Comparison of ENCODE assay signal across 1 cellular context in the genomic region with DNA sequence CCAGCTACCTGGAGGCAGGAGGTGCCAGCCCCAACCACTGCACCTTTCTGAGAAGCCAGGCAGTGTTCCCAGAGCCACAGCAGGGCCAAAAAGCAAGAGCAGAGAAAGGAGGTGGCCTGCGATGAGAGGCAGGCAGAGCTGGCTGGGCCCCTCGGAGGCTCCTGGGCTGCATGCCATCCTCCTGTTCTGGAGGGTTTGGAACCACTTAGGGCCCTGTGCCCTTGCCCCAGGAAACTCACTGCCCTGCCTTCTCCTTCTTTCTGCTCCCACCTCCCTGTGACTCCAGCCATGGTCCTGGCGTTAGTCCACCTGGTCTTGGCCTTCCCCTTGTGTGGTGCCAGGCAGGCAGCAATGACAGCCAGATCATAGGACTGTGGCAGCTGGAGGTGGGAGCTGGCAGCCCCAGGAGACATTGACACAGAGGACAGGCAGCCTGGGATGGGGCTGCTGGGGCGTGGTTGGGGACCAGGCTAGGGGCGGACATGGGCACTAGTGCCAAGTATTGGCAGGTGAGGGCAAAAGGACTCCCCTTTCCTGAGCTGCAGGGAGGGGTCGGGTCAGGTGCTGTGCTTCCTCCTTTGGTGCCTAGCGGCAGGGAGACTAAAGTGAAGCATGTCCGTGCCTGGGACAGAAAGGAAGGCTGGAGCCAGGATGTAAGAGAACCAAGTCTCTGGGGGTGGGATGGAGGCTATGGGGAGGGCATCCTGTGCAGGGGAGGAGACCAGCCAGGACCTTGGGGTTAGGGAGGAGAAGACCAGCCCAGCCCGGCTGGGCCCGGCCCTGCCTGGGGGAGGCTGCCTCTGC.
TF ChIP-seq lines count a peak whose summit lies in the region.

No MANE protein-coding gene starts in this region.

TF ChIP-seq in GM23338, 12 proteins besides CTCF, POLR2A, EP300 and RAD21 (continued from another document):
- TF ChIP-seq, protein P1, sequence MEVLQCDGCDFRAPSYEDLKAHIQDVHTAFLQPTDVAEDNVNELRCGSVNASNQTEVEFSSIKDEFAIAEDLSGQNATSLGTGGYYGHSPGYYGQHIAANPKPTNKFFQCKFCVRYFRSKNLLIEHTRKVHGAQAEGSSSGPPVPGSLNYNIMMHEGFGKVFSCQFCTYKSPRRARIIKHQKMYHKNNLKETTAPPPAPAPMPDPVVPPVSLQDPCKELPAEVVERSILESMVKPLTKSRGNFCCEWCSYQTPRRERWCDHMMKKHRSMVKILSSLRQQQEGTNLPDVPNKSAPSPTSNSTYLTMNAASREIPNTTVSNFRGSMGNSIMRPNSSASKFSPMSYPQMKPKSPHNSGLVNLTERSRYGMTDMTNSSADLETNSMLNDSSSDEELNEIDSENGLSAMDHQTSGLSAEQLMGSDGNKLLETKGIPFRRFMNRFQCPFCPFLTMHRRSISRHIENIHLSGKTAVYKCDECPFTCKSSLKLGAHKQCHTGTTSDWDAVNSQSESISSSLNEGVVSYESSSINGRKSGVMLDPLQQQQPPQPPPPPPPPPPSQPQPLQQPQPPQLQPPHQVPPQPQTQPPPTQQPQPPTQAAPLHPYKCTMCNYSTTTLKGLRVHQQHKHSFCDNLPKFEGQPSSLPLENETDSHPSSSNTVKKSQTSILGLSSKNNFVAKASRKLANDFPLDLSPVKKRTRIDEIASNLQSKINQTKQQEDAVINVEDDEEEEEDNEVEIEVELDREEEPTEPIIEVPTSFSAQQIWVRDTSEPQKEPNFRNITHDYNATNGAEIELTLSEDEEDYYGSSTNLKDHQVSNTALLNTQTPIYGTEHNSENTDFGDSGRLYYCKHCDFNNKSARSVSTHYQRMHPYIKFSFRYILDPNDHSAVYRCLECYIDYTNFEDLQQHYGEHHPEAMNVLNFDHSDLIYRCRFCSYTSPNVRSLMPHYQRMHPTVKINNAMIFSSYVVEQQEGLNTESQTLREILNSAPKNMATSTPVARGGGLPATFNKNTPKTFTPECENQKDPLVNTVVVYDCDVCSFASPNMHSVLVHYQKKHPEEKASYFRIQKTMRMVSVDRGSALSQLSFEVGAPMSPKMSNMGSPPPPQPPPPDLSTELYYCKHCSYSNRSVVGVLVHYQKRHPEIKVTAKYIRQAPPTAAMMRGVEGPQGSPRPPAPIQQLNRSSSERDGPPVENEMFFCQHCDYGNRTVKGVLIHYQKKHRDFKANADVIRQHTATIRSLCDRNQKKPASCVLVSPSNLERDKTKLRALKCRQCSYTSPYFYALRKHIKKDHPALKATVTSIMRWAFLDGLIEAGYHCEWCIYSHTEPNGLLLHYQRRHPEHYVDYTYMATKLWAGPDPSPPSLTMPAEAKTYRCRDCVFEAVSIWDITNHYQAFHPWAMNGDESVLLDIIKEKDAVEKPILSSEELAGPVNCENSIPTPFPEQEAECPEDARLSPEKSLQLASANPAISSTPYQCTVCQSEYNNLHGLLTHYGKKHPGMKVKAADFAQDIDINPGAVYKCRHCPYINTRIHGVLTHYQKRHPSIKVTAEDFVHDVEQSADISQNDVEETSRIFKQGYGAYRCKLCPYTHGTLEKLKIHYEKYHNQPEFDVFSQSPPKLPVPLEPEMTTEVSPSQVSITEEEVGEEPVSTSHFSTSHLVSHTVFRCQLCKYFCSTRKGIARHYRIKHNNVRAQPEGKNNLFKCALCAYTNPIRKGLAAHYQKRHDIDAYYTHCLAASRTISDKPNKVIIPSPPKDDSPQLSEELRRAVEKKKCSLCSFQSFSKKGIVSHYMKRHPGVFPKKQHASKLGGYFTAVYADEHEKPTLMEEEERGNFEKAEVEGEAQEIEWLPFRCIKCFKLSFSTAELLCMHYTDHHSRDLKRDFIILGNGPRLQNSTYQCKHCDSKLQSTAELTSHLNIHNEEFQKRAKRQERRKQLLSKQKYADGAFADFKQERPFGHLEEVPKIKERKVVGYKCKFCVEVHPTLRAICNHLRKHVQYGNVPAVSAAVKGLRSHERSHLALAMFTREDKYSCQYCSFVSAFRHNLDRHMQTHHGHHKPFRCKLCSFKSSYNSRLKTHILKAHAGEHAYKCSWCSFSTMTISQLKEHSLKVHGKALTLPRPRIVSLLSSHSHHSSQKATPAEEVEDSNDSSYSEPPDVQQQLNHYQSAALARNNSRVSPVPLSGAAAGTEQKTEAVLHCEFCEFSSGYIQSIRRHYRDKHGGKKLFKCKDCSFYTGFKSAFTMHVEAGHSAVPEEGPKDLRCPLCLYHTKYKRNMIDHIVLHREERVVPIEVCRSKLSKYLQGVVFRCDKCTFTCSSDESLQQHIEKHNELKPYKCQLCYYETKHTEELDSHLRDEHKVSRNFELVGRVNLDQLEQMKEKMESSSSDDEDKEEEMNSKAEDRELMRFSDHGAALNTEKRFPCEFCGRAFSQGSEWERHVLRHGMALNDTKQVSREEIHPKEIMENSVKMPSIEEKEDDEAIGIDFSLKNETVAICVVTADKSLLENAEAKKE (CRISPR knock-in tag; IDR thresholded peaks at IDR 0.05): no peak
- TF ChIP-seq CREB1 (CRISPR knock-in tag; IDR thresholded peaks at IDR 0.05; ENCODE audit: low read depth): no peak
- TF ChIP-seq, protein P2, sequence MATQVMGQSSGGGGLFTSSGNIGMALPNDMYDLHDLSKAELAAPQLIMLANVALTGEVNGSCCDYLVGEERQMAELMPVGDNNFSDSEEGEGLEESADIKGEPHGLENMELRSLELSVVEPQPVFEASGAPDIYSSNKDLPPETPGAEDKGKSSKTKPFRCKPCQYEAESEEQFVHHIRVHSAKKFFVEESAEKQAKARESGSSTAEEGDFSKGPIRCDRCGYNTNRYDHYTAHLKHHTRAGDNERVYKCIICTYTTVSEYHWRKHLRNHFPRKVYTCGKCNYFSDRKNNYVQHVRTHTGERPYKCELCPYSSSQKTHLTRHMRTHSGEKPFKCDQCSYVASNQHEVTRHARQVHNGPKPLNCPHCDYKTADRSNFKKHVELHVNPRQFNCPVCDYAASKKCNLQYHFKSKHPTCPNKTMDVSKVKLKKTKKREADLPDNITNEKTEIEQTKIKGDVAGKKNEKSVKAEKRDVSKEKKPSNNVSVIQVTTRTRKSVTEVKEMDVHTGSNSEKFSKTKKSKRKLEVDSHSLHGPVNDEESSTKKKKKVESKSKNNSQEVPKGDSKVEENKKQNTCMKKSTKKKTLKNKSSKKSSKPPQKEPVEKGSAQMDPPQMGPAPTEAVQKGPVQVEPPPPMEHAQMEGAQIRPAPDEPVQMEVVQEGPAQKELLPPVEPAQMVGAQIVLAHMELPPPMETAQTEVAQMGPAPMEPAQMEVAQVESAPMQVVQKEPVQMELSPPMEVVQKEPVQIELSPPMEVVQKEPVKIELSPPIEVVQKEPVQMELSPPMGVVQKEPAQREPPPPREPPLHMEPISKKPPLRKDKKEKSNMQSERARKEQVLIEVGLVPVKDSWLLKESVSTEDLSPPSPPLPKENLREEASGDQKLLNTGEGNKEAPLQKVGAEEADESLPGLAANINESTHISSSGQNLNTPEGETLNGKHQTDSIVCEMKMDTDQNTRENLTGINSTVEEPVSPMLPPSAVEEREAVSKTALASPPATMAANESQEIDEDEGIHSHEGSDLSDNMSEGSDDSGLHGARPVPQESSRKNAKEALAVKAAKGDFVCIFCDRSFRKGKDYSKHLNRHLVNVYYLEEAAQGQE (IDR thresholded peaks at IDR 0.05; ENCODE audit: unreplicated experiment): no peak
- TF ChIP-seq ZNF331 (CRISPR knock-in tag; IDR thresholded peaks at IDR 0.05; ENCODE audit: low read depth): no peak
- TF ChIP-seq EZH2 (IDR thresholded peaks at IDR 0.05; ENCODE audit: low read depth, unreplicated experiment): no peak
- no peak for TF ChIP-seq ZNF114 (CRISPR knock-in tag; IDR thresholded peaks at IDR 0.05)
- TF ChIP-seq, protein P3, sequence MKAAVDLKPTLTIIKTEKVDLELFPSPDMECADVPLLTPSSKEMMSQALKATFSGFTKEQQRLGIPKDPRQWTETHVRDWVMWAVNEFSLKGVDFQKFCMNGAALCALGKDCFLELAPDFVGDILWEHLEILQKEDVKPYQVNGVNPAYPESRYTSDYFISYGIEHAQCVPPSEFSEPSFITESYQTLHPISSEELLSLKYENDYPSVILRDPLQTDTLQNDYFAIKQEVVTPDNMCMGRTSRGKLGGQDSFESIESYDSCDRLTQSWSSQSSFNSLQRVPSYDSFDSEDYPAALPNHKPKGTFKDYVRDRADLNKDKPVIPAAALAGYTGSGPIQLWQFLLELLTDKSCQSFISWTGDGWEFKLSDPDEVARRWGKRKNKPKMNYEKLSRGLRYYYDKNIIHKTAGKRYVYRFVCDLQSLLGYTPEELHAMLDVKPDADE (IDR thresholded peaks at IDR 0.05): no peak
- TF ChIP-seq JUNB (IDR thresholded peaks at IDR 0.05; ENCODE audit: unreplicated experiment): no peak
- no peak for TF ChIP-seq POLR2AphosphoS5 (IDR thresholded peaks at IDR 0.05; ENCODE audit: low read depth)
- TF ChIP-seq STAT1 (IDR thresholded peaks at IDR 0.05; ENCODE audit: unreplicated experiment): no peak
- no peak for TF ChIP-seq EZH2phosphoT487 (IDR thresholded peaks at IDR 0.05; ENCODE audit: unreplicated experiment)
